In the genomic region with DNA sequence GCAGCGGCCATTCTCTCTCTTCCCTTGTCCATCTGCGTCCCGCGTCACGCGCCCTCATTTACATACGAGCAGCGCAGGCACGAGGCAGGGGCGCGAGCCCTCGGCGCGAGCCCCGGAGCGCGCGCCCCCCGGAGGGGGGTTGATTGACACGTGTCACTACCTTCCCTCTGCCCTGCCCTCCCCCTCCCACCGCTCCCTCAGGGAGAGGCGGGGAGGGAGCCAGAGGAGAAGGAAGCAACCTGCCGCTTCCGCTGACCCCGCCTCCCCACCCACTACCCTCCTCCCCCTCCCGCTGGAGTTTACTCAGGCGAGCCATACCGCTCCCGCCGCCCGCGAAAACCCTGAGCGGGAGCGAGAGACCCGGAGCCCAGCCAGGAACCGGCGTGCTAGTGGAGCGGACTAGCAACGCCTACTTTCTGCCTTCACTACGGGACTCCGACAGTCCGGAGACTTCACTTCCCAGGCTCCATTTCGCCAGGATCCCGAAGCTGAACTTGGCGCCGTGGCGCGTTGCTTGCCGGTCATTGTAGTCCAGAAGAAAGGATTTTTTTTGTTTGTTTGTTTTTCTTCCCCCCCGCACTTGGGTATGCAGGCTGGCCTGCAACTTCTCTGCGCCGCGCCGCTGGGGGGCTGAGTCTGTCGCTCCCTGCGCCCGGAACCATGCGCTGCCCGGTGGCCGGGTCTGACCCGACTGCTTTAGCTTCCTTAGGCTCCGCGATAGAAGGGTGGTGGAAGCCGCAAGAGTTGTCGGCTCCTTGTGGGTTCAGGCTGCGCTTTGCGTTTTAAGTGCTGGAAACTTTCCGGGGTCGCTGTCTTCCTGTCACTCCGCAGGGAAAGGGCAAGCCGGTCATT, we compare ENCODE assay signal across 8 cellular contexts. TPM values are rescaled to one million over a fixed set of nuclear protein-coding genes. Genes with fewer than 3 reads are reported as not detected.
DNase-seq lines count a peak whose midpoint lies in the region; ATAC-seq and TF ChIP-seq lines count a peak whose summit lies in the region.

Gene LCORL, minus strand, starts transcription at position 36 of the 852 bp plus-strand sequence. Its CDS starts 4 bp downstream, at position 32.

- TF ChIP-seq POLR2A in tibial nerve (IDR thresholded peaks at IDR 0.05) = no peak

- H3K4me3 ChIP-seq in GM12865 (ENCODE audit: low read depth, low read length) = peak within 1 kb of the TSS; percentile 88
- peak within 1 kb of the TSS; percentile 81 for H3K4me3 ChIP-seq in SU-DHL-6 (ENCODE audit: insufficient read depth, low read length, poor library complexity, severe bottlenecking)
- peak within 1 kb of the TSS; percentile 90 for H3K4me3 ChIP-seq in adipocyte (ENCODE audit: low read length)
- peak within 1 kb of the TSS; percentile 93 for H3K4me3 ChIP-seq in cardiac muscle cell
- peak within 1 kb of the TSS; percentile 76 for H3K4me3 ChIP-seq in parathyroid adenoma (ENCODE audit: low read depth, low read length)
- peak within 1 kb of the TSS; percentile 74 to 98 (median 90) for H3K4me3 ChIP-seq in tibial nerve

- H2AFZ ChIP-seq in SU-DHL-6 (ENCODE audit: low read depth, low read length, severe bottlenecking) (peak within 1 kb of the TSS; percentile 95), parathyroid adenoma (peak within 1 kb of the TSS; percentile 93)

- H3K4me2 ChIP-seq in SU-DHL-6 (ENCODE audit: low read depth, low read length, poor library complexity, severe bottlenecking) (peak within 1 kb of the TSS; percentile 95), parathyroid adenoma (ENCODE audit: low read length) (peak within 1 kb of the TSS; percentile 72)

- 0 to 1% methylated on average over 50 to 55 of the region's 71 CpGs for WGBS in tibial nerve, 2 donors

- TF ChIP-seq CTCF in GM12865 (IDR thresholded peaks at IDR 0.05; ENCODE audit: insufficient read depth, low read depth, low read length, missing control alignments) (peak; percentile 32), SU-DHL-6 (IDR thresholded peaks at IDR 0.05; ENCODE audit: insufficient read depth, low read length, poor library complexity, severe bottlenecking) (no peak), cardiac muscle cell (IDR thresholded peaks at IDR 0.05; ENCODE audit: low read depth, low read length) (no peak), parathyroid adenoma (IDR thresholded peaks at IDR 0.05) (peak; percentile 12), tibial nerve (IDR thresholded peaks at IDR 0.05) (peak in 1 of 5 experiments; percentile 14)

- H3K9me2 ChIP-seq in SU-DHL-6 (replicated peaks; ENCODE audit: insufficient read depth, low read length) = no peaks in the 10 kb centered on the region

- H3F3A ChIP-seq in SU-DHL-6 (ENCODE audit: insufficient read depth) = 0 out of 2 replicates have a peak, but pooled peaks cover 3% of the 10 kb centered on the region

- H3K36me3 ChIP-seq in SU-DHL-6 (ENCODE audit: low read length) (no peaks in the 10 kb centered on the region), adipocyte (ENCODE audit: control insufficient read depth, insufficient read depth, low read length, severe bottlenecking) (no peaks in the 10 kb centered on the region), cardiac muscle cell (no peaks in the 10 kb centered on the region), parathyroid adenoma (ENCODE audit: control insufficient read depth, insufficient read depth, low read length) (no peaks in the 10 kb centered on the region), tibial nerve (no peaks in the 10 kb centered on the region)

- H3K4me1 ChIP-seq in adipocyte (ENCODE audit: control insufficient read depth, insufficient read depth, low read length) (peaks cover 12% of the 10 kb centered on the region), cardiac muscle cell (ENCODE audit: low read depth) (peaks cover 3% of the 10 kb centered on the region), parathyroid adenoma (no peaks in the 10 kb centered on the region), tibial nerve (peaks cover 0 to 25% (median 5%) of the 10 kb centered on the region in 4 donors)

- peak; percentile 35 to 84 for TF ChIP-seq EP300 in tibial nerve (IDR thresholded peaks at IDR 0.05)

- peaks cover 35% of the 10 kb centered on the region for H4K20me1 ChIP-seq in SU-DHL-6 (ENCODE audit: low read depth, low read length)

- ATAC-seq in HG02678 (IDR thresholded peaks at IDR 0.05; ENCODE audit: unreplicated experiment) = peak; percentile 72

- no peaks in the 10 kb centered on the region for H3K9me3 ChIP-seq in SU-DHL-6 (ENCODE audit: insufficient read depth, low read length)
- no peaks in the 10 kb centered on the region for H3K9me3 ChIP-seq in adipocyte (ENCODE audit: control insufficient read depth, low read length)
- H3K9me3 ChIP-seq in cardiac muscle cell (ENCODE audit: low read depth) = no peaks in the 10 kb centered on the region
- no peaks in the 10 kb centered on the region for H3K9me3 ChIP-seq in parathyroid adenoma (ENCODE audit: control insufficient read depth, low read length)
- no peaks in the 10 kb centered on the region for H3K9me3 ChIP-seq in tibial nerve

- peak within 1 kb of the TSS; percentile 93 for H3K9ac ChIP-seq in SU-DHL-6 (ENCODE audit: low read length)
- peak within 1 kb of the TSS; percentile 90 for H3K9ac ChIP-seq in adipocyte (ENCODE audit: low read length)
- peak within 1 kb of the TSS; percentile 46 for H3K9ac ChIP-seq in parathyroid adenoma

- H3K79me2 ChIP-seq in SU-DHL-6 (ENCODE audit: insufficient read depth, low read length) (peaks cover 38% of the 10 kb centered on the region), parathyroid adenoma (peaks cover 4% of the 10 kb centered on the region)

- H3K27me3 ChIP-seq in SU-DHL-6 (ENCODE audit: low read length) (no peaks in the 10 kb centered on the region), adipocyte (replicated peaks; ENCODE audit: control insufficient read depth, insufficient read depth, low read length) (no peaks in the 10 kb centered on the region), cardiac muscle cell (no peaks in the 10 kb centered on the region), parathyroid adenoma (ENCODE audit: control insufficient read depth, insufficient read depth, low read length) (no peaks in the 10 kb centered on the region), tibial nerve (no peaks in the 10 kb centered on the region)

- peak; percentile 99 for DNase-seq in GM12865 (ENCODE audit: low read depth)
- DNase-seq in NCI-H128 (lab: John Stamatoyannopoulos, UW; ENCODE audit: unreplicated experiment) = peak; percentile 91
- DNase-seq in adipocyte (ENCODE audit: low read depth) = peak; percentile 98
- peak; percentile 98 for DNase-seq in cardiac muscle cell (ENCODE audit: low read depth in 1 of 2, low spot score in 1 of 2)
- DNase-seq in tibial nerve (ENCODE audit: low spot score in 2 of 2) = peak; percentile 80 to 85

- H3K27ac ChIP-seq in SU-DHL-6 (ENCODE audit: low read depth, low read length) = peak within 1 kb of the TSS; percentile 72
- peak within 1 kb of the TSS; percentile 94 for H3K27ac ChIP-seq in cardiac muscle cell
- peak within 1 kb of the TSS; percentile 79 for H3K27ac ChIP-seq in parathyroid adenoma
- peak within 1 kb of the TSS; percentile 91 to 97 (median 96) for H3K27ac ChIP-seq in tibial nerve

RNA-seq across cellular contexts. Expression of gene LCORL, which starts in this region (rescaled TPM):
- total RNA-seq in cardiac muscle cell (35.1 and 50.2 TPM in 2 replicates), tibial nerve (10 to 100 TPM; 17.3 to 35.0 (median 18.7) TPM)
- 11.7 and 29.7 TPM in 2 replicates for polyA plus RNA-seq in cardiac muscle cell

Comparison
In these comparisons a context has a peak if more than half of its experiments do, and no peak if none do; other contexts are left out.
1. Peak in every context shown above with its lines: DNase-seq, ATAC-seq, H3K4me3 ChIP-seq and H3K27ac ChIP-seq.
2. CTCF ChIP-seq: peak in GM12865 (single experiment) and parathyroid adenoma (single experiment); none in SU-DHL-6 (single experiment) and cardiac muscle cell (single experiment).